In genomic region chr12:124829008-124829707, GRCh38 we compare ENCODE assay signal across 9 cellular contexts. TPM values are rescaled to one million over a fixed set of nuclear protein-coding genes. Genes with fewer than 3 reads are reported as not detected.
DNase-seq lines count a peak whose midpoint lies in the region; ATAC-seq, FAIRE-seq and TF ChIP-seq lines count a peak whose summit lies in the region.
"Had no signal": no experiment of that assay in that cellular context is flagged by ENCODE, and none has a peak within 500 bp of the region (broad histone marks: within the 10 kb centered on the region; RNA-seq: fewer than 3 reads in every experiment).

No MANE protein-coding gene starts in this region.

- H3K4me2 ChIP-seq in A549 (peak overlapping the region; percentile 80), K562 (ENCODE audit: insufficient read depth, low read length) (no peak overlapping the region)

- TF ChIP-seq EP300 in A549 (IDR thresholded peaks at IDR 0.05) (peak; percentile 47 to 72; a peak in 3 of 5 replicates), K562 (IDR thresholded peaks at IDR 0.05; ENCODE audit: low read length) (no peak)

- intact Hi-C loops in K562 (cut with micrococcal nuclease): no loop called here

- POLR2A ChIA-PET in A549 (lab: Yijun Ruan, JAX) (interaction anchor here (0.8 to 1.8 kb wide), 5 partner anchors 9 to 85 kb away, joined by 3 to 24 read pairs (median 7); partner anchors contain the start of gene UBC), K562 (lab: Yijun Ruan, JAX) (interaction anchor here (1.0 kb wide), 1 partner anchor 9 kb away, joined by 4 read pairs; no protein-coding TSS in a partner anchor)

- H3K9me1 ChIP-seq in K562 (ENCODE audit: control insufficient read depth, insufficient read depth, low read length): peaks cover 4% of the 10 kb centered on the region

- no peak overlapping the region for H2AFZ ChIP-seq in K562 (ENCODE audit: low read depth, low read length)

- H3K27me3 ChIP-seq in HUES48 (ENCODE audit: control insufficient read depth, insufficient read depth, low read length): no peaks in the 10 kb centered on the region
- H3K27me3 ChIP-seq in K562 (ENCODE audit: control insufficient read depth in 2 of 2, insufficient read depth in 2 of 2, low read length in 2 of 2): no peaks in the 10 kb centered on the region

- in situ Hi-C loops in K562 (cut with MboI): no loop called here

- no peak overlapping the region for H3K9ac ChIP-seq in HUES48 (ENCODE audit: low read depth, low read length)
- H3K9ac ChIP-seq in K562 (ENCODE audit: insufficient read depth in 1 of 2, low read depth in 2 of 2, low read length in 2 of 2): no peak overlapping the region; a peak in 1 of 4 replicates

- H3K4me1 ChIP-seq in A549 (peaks cover 62% of the 10 kb centered on the region), HUES48 (ENCODE audit: control insufficient read depth, insufficient read depth, low read length) (peaks cover 20% of the 10 kb centered on the region), K562 (replicated peaks in 1 of 2; ENCODE audit: control insufficient read depth in 2 of 2, insufficient read depth in 2 of 2, low read length in 2 of 2) (peaks cover 4 to 21% of the 10 kb centered on the region in 2 experiments; a peak in 4 of 5 replicates)

- no peaks in the 10 kb centered on the region for H3K9me3 Mint-ChIP-seq in progenitor cell of endocrine pancreas (ENCODE audit: low read depth)

- no TSS peak for BruUV-seq in K562 (replicated peaks; lab: Mats Ljungman, UMichigan)

- H3K27ac ChIP-seq in A549 (peak overlapping the region; percentile 96), HUES48 (ENCODE audit: low read depth, low read length) (peak overlapping the region; percentile 11), K562 (ENCODE audit: extremely low read depth, low read depth, low read length) (peak overlapping the region; percentile 27; the same call in 1 of the 3 replicates)

- H3K36me3 ChIP-seq in HUES48 (ENCODE audit: control insufficient read depth, insufficient read depth, low read length) (no peaks in the 10 kb centered on the region), K562 (ENCODE audit: control insufficient read depth, insufficient read depth, low read length) (peaks cover 48% of the 10 kb centered on the region; the same call in 2 of the 3 replicates)

- H3K27ac Mint-ChIP-seq in progenitor cell of endocrine pancreas: no peak overlapping the region
- H3K27ac Mint-ChIP-seq: CD8-positive, alpha-beta T cell had no signal

- H3K4me3 ChIP-seq in A549: peak overlapping the region; percentile 14; the same call in 2 of the 3 replicates
- no peak overlapping the region for H3K4me3 ChIP-seq in HUES48 (ENCODE audit: low read depth, low read length)
- no peak overlapping the region for H3K4me3 ChIP-seq in K562

- H3K79me2 ChIP-seq in K562 (ENCODE audit: control insufficient read depth, insufficient read depth, low read length): peaks cover 77% of the 10 kb centered on the region

- H3K27me3 Mint-ChIP-seq in progenitor cell of endocrine pancreas: peaks cover 11% of the 10 kb centered on the region

- no peak for TF ChIP-seq CTCF in A549 (IDR thresholded peaks at IDR 0.05)
- no peak for TF ChIP-seq CTCF in K562 (IDR thresholded peaks at IDR 0.05 in 2 of 3, conservative IDR thresholded peaks at IDR 0.05 in 1 of 3; ENCODE audit: insufficient read depth in 2 of 3, low read depth in 1 of 3, low read length in 3 of 3)
- no peak for TF ChIP-seq CTCF in progenitor cell of endocrine pancreas (IDR thresholded peaks at IDR 0.05; ENCODE audit: unreplicated experiment)

- DNase-seq in A549 (ENCODE audit: low read depth in 1 of 2, low spot score in 1 of 2): peak; percentile 84 to 95
- DNase-seq in K562 (ENCODE audit: extremely low read depth in 1 of 4, low spot score in 3 of 4): peak; percentile 41 to 70 (median 57)
- DNase-seq in left kidney (ENCODE audit: low read depth, low spot score): peak; percentile 56
- DNase-seq in progenitor cell of endocrine pancreas (ENCODE audit: low spot score, unreplicated experiment): no peak
- DNase-seq in NAMALWA (ENCODE audit: low spot score): no peak
- DNase-seq in stimulated activated CD4-positive, alpha-beta T cell treated with anti-CD3 and anti-CD28 coated beads, Interleukin-4, amount 100 ng/mL, for 24 hours: no peak
- DNase-seq: CD8-positive, alpha-beta T cell had no signal

- peaks cover 38% of the 10 kb centered on the region for H3K4me1 Mint-ChIP-seq in progenitor cell of endocrine pancreas (ENCODE audit: low read depth)

- TF ChIP-seq POLR2A in A549 (IDR thresholded peaks at IDR 0.05; ENCODE audit: low read length): no peak
- TF ChIP-seq POLR2A in K562 (conservative IDR thresholded peaks at IDR 0.05): no peak

- FAIRE-seq in A549 (lab: Jason Lieb, UNC): no peak
- FAIRE-seq in K562 (lab: Jason Lieb, UNC): peak; percentile 51

- CTCF ChIA-PET in A549 (lab: Yijun Ruan, JAX) (interaction anchor here (0.8 to 3.2 kb wide), 4 partner anchors 33 to 78 kb away, joined by 3 to 14 read pairs (median 4); no protein-coding TSS in a partner anchor), K562 (lab: Yijun Ruan, JAX; ENCODE audit: low intra/inter-chr PET ratio) (interaction anchor here (0.5 kb wide), 2 partner anchors 70 to 98 kb away, joined by 3 to 4 read pairs; no protein-coding TSS in a partner anchor)

- 0 out of 2 replicates have a peak, but pooled peaks cover 10% of the 10 kb centered on the region for H4K20me1 ChIP-seq in K562 (replicated peaks; ENCODE audit: control insufficient read depth, insufficient read depth, low read length)

- ATAC-seq in A549: peak; percentile 78 to 82
- peak; percentile 70 for ATAC-seq in K562
- ATAC-seq in HG02678 (IDR thresholded peaks at IDR 0.05; ENCODE audit: unreplicated experiment): no peak
- ATAC-seq: CD8-positive, alpha-beta T cell had no signal

- H3K4me3 Mint-ChIP-seq in progenitor cell of endocrine pancreas (ENCODE audit: low read depth): no peak overlapping the region
- H3K4me3 Mint-ChIP-seq: CD8-positive, alpha-beta T cell had no signal

- TF ChIP-seq RAD21 in A549 (conservative IDR thresholded peaks at IDR 0.05 in 1 of 2, IDR thresholded peaks at IDR 0.05 in 1 of 2) (peak in 1 of 2 experiments; percentile 37; a peak in 2 of 5 replicates), K562 (CRISPR knock-in tag; conservative IDR thresholded peaks at IDR 0.05 in 1 of 2, IDR thresholded peaks at IDR 0.05 in 1 of 2) (no peak)

- H3K36me3 Mint-ChIP-seq in progenitor cell of endocrine pancreas (ENCODE audit: insufficient read depth): no peaks in the 10 kb centered on the region
- H3K36me3 Mint-ChIP-seq: CD8-positive, alpha-beta T cell had no signal

- 22% methylated on average over 9 of the region's 9 CpGs for WGBS in A549 (ENCODE audit: missing lambda C conversion rate)
- WGBS in K562 (ENCODE audit: insufficient coverage, low coverage, missing lambda C conversion rate): 50% methylated on average over 9 of the region's 9 CpGs

- peaks cover 7% of the 10 kb centered on the region; the same call in 1 of the 3 replicates for H3K9me3 ChIP-seq in A549
- H3K9me3 ChIP-seq in HUES48 (ENCODE audit: control insufficient read depth, insufficient read depth, low read length): no peaks in the 10 kb centered on the region
- H3K9me3 ChIP-seq in K562 (replicated peaks; ENCODE audit: control insufficient read depth, insufficient read depth, low read depth, low read length): peaks cover 4% of the 10 kb centered on the region; the same call in 1 of the 2 replicates

TF ChIP-seq in A549, 52 proteins besides CTCF, POLR2A, EP300 and RAD21 (continues in another document):
- TF ChIP-seq ZC3H11A (IDR thresholded peaks at IDR 0.05): no peak
- TF ChIP-seq KDM1A (IDR thresholded peaks at IDR 0.05; ENCODE audit: low read depth): peak; percentile 85
- TF ChIP-seq CEBPB (IDR thresholded peaks at IDR 0.05): peak; percentile 95 to 99
- peak; percentile 59; the same call in 1 of the 2 replicates for TF ChIP-seq HES2 (IDR thresholded peaks at IDR 0.05)
- no peak for TF ChIP-seq NR3C1 (IDR thresholded peaks at IDR 0.05)

TF ChIP-seq in K562, 482 proteins besides CTCF, POLR2A, EP300 and RAD21 (continues in another document):
- TF ChIP-seq BMI1 (IDR thresholded peaks at IDR 0.05; ENCODE audit: low read length) (no peak), PHF21A (IDR thresholded peaks at IDR 0.05; ENCODE audit: borderline replicate concordance, low read depth) (no peak), FOXO4 (CRISPR knock-in tag; IDR thresholded peaks at IDR 0.05) (no peak)

RNA-seq across cellular contexts. Expression of gene SCARB1, which starts 34.5 kb away (rescaled TPM):
- polyA plus RNA-seq in A549 (2011; rRNA removed) (81.1 and 111 TPM in 2 replicates), A549 (2017; fragmentation: RNase III; extraction: RNeasy Plus Mini Kit Qiagen cat#74134 plus additional on column Dnase treatment) (151 to 160 TPM (median 154 TPM) in 3 replicates), K562 (2011; rRNA removed) (81.9 and 168 TPM in 2 replicates), K562 (2014; fragmentation: Illumina TruSeq; extraction: Trizol) (143 and 152 TPM in 2 replicates), K562 (2014; fragmentation: Nextera tagmentation; extraction: Ambion mirVana) (1 to 10 TPM in 1 of 2 experiments, under 1 TPM in 1; 0.56 to 4.7 TPM), K562 (2014; rRNA removed) (79.2 and 92.6 TPM in 2 replicates)
- 281 and 385 TPM in 2 replicates for polyA plus RNA-seq in A549 (2012; cell fraction: cytosol; rRNA removed)
- polyA plus RNA-seq in A549 (2012; cell fraction: nucleus; rRNA removed): 568 and 899 TPM in 2 replicates
- polyA minus RNA-seq in A549 (2011; rRNA and poly(A)+ RNA removed): 151 and 173 TPM in 2 replicates
- 238 and 543 TPM in 2 replicates for total RNA-seq in K562 (2011; cell fraction: chromatin; rRNA removed; ENCODE audit: low replicate concordance)
- total RNA-seq in K562 (2011; cell fraction: nucleolus; rRNA removed): 351 and 425 TPM in 2 replicates
- 354 and 357 TPM in 2 replicates for total RNA-seq in K562 (2011; cell fraction: nucleoplasm; rRNA removed)
- total RNA-seq in K562 (2014; rRNA removed) (52.8 and 83.0 TPM in 2 replicates), K562 (2014; rRNA removed; fragmentation: Illumina TruSeq; extraction: Trizol) (30.9 and 38.4 TPM in 2 replicates), K562 (2015; rRNA removed; fragmentation: Illumina TruSeq; extraction: Trizol) (36.0 and 38.7 TPM in 2 replicates), K562 (2021) (148 and 157 TPM in 2 replicates), progenitor cell of endocrine pancreas (20.6 and 21.5 TPM in 2 replicates)
- 161 and 163 TPM in 2 replicates for polyA plus RNA-seq in K562 (2011; cell fraction: cytosol; rRNA removed)
- 435 and 491 TPM in 2 replicates for polyA plus RNA-seq in K562 (2011; cell fraction: nucleus; rRNA removed)
- 87.6 and 124 TPM in 2 replicates for polyA plus RNA-seq in K562 (2012)
- polyA minus RNA-seq in K562 (2011; rRNA and poly(A)+ RNA removed): 83.0 and 106 TPM in 2 replicates
- 90.2 and 100 TPM in 2 replicates for polyA minus RNA-seq in K562 (2011; cell fraction: cytosol; rRNA and poly(A)+ RNA removed)
- 82.3 and 143 TPM in 2 replicates for polyA minus RNA-seq in K562 (2011; cell fraction: nucleus; rRNA and poly(A)+ RNA removed)

Comparison
In these comparisons a context has a peak if more than half of its experiments do, and no peak if none do; other contexts are left out.
1. DNase-seq: peak in A549 (2 of 2), K562 (4 of 4) and left kidney (single experiment); none in progenitor cell of endocrine pancreas (single experiment), NAMALWA (single experiment) and stimulated activated CD4-positive, alpha-beta T cell treated with anti-CD3 and anti-CD28 coated beads, Interleukin-4, amount 100 ng/mL, for 24 hours (single experiment).
2. H3K27ac ChIP-seq: peak in every context shown above with its lines; median percentile 96 in A549; 27 in K562; 11 in HUES48.
3. Of the 35 proteins assayed by ChIP-seq in both K562 and A549: peak only in K562: CHD4; only in A549: E2F6, EP300, ESRRA, MAX and SMC3; in both: CEBPB, KDM1A and RCOR1; in neither: 22; mixed calls (peak in some experiments, not most) for 4.